ENCODE assay signal across 34 cellular contexts in the genomic region with DNA sequence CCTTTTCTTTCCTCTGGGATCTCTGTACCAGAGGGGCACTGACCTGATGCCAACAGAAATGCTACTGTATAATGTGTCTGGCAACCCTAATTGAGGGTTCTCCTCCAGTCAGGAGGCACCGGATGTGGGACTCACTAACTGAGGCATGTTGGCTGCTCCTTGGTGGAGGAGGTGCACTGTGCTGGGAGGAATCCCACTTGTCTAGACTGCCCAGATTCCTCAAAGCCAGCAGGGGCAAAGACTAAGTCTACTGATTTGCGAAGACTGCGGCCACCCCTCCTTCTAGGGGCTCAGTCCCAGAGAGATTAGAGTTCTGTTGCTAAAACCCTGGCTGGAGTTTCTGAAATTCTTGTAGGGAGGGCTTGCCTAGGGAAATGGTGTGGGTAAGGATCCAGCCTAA.
"Had no signal": no experiment of that assay in that cellular context is flagged by ENCODE, and none has a peak within 500 bp of the region (broad histone marks: within the 10 kb centered on the region; RNA-seq: fewer than 3 reads in every experiment).

No MANE protein-coding gene starts in this region.

- H3K4me3 Mint-ChIP-seq: activated B cell treated with CpG ODN at 0.5 μM for 24 hours; activated CD4-positive, alpha-beta memory T cell treated with anti-CD3 and anti-CD28 coated beads for 36 hours; activated CD4-positive, alpha-beta T cell treated with anti-CD3 and anti-CD28 coated beads, Interleukin-2, amount 10 ng/mL, durations not matched to agents 24 days and 14 days; activated CD8-positive, alpha-beta T cell treated with anti-CD3 and anti-CD28 coated beads for 36 hours; activated naive CD4-positive, alpha-beta T cell treated with anti-CD3 and anti-CD28 coated beads for 36 hours; activated naive CD8-positive, alpha-beta T cell treated with anti-CD3 and anti-CD28 coated beads for 36 hours; activated T-cell treated with anti-CD3 and anti-CD28 coated beads, Interleukin-2, amount 50 U/mL, for 4 hours; activated T-cell treated with anti-CD3 and anti-CD28 coated beads, Interleukin-2, amount 50 U/mL, for 72 hours; activated T-helper 1 cell treated with anti-CD3 and anti-CD28 coated beads, Interleukin-12 subunit alpha, Interleukin-12 subunit beta, Interleukin-2, Interleukin-4 antibody, amounts not matched to agents 30 ng/mL and 10 ng/mL and 1 ng/mL, durations not matched to agents 14 hours and 24 hours and 36 hours; activated T-helper 17 cell treated with anti-CD3 and anti-CD28 coated beads, Interleukin-2, amount 50 U/mL, for 72 hours; T-helper 1 cell treated with Interleukin-12 subunit alpha and Interleukin-12 subunit beta and Interleukin-4 antibody, amounts not matched to agents 30 μg/mL and 1 μg/mL, for 36 hours; T-helper 2 cell treated with Interferon-gamma antibody and Interleukin-4, amounts not matched to agents 5 μg/mL and 100 μg/mL, for 36 hours had no signal

- H3K27ac ChIP-seq: adrenal gland, body of pancreas, brain microvascular endothelial cell, breast epithelium, VCaP had no signal

- H3K27me3 Mint-ChIP-seq: activated B cell treated with CpG ODN at 0.5 μM for 24 hours; activated CD4-positive, alpha-beta memory T cell treated with anti-CD3 and anti-CD28 coated beads for 36 hours; activated CD4-positive, alpha-beta T cell treated with anti-CD3 and anti-CD28 coated beads, Interleukin-2, amount 10 ng/mL, durations not matched to agents 24 days and 14 days; activated CD8-positive, alpha-beta T cell treated with anti-CD3 and anti-CD28 coated beads for 36 hours; activated naive CD8-positive, alpha-beta T cell treated with anti-CD3 and anti-CD28 coated beads for 36 hours; activated T-helper 17 cell treated with anti-CD3 and anti-CD28 coated beads, Interleukin-2, amount 50 U/mL, for 72 hours had no signal

- H3K4me1 Mint-ChIP-seq: activated B cell treated with CpG ODN at 0.5 μM for 24 hours; activated CD4-positive, alpha-beta T cell treated with anti-CD3 and anti-CD28 coated beads, Interleukin-2, amount 10 ng/mL, durations not matched to agents 24 days and 14 days; activated naive CD8-positive, alpha-beta T cell treated with anti-CD3 and anti-CD28 coated beads for 36 hours; activated T-helper 17 cell treated with anti-CD3 and anti-CD28 coated beads, Interleukin-2, amount 50 U/mL, for 72 hours had no signal

- ATAC-seq: activated CD8-positive, alpha-beta T cell treated with anti-CD3 and anti-CD28 coated beads for 36 hours; activated naive CD4-positive, alpha-beta T cell treated with anti-CD3 and anti-CD28 coated beads, Interleukin-2, amount 50 U/mL, for 72 hours; activated T-cell treated with anti-CD3 and anti-CD28 coated beads, Interleukin-2, amount 50 U/mL, for 4 hours; activated T-cell treated with anti-CD3 and anti-CD28 coated beads, Interleukin-2, amount 50 U/mL, for 72 hours; activated T-helper 17 cell treated with anti-CD3 and anti-CD28 coated beads, Interleukin-2, amount 50 U/mL, for 72 hours; body of pancreas had no signal

- H3K36me3 Mint-ChIP-seq: activated CD4-positive, alpha-beta memory T cell treated with anti-CD3 and anti-CD28 coated beads for 36 hours; activated naive CD8-positive, alpha-beta T cell treated with anti-CD3 and anti-CD28 coated beads for 36 hours had no signal

- H3K27me3 ChIP-seq: adrenal gland, body of pancreas, brain microvascular endothelial cell, breast epithelium had no signal

- H3K4me1 ChIP-seq: adrenal gland, breast epithelium had no signal

- H3K9me3 ChIP-seq: adrenal gland, body of pancreas had no signal

- H3K36me3 ChIP-seq: adrenal gland, brain microvascular endothelial cell, breast epithelium had no signal

- DNase-seq: activated B cell treated with CpG ODN at 0.5 μM for 24 hours; activated CD4-positive, alpha-beta memory T cell treated with anti-CD3 and anti-CD28 coated beads for 36 hours; activated CD4-positive, alpha-beta T cell treated with anti-CD3 and anti-CD28 coated beads for 4 hours; activated CD4-positive, alpha-beta T cell treated with anti-CD3 and anti-CD28 coated beads, Interleukin-2, amount 10 ng/mL, durations not matched to agents 24 days and 14 days; activated CD4-positive, alpha-beta T cell treated with anti-CD3 and anti-CD28 coated beads, Interleukin-2, amount 50 U/mL, for 1 hour; activated CD4-positive, alpha-beta T cell treated with anti-CD3 and anti-CD28 coated beads, Interleukin-2, amount 50 U/mL, for 4 hours; activated CD4-positive, CD25-positive, alpha-beta regulatory T cell treated with anti-CD3 and anti-CD28 coated beads, Interleukin-2, amount 50 U/mL, for 72 hours; activated CD8-positive, alpha-beta memory T cell treated with anti-CD3 and anti-CD28 coated beads, Interleukin-2, amount 50 U/mL, for 4 hours; activated CD8-positive, alpha-beta T cell treated with anti-CD3 and anti-CD28 coated beads for 36 hours; activated effector memory CD4-positive, alpha-beta T cell treated with anti-CD3 and anti-CD28 coated beads, Interleukin-2, amount 50 U/mL, for 16 hours; activated gamma-delta T cell treated with Interleukin-2 at 50 U/mL for 16 hours; activated naive CD4-positive, alpha-beta T cell; activated naive CD4-positive, alpha-beta T cell treated with anti-CD3 and anti-CD28 coated beads for 36 hours; activated naive CD4-positive, alpha-beta T cell treated with anti-CD3 and anti-CD28 coated beads, Interleukin-2, amount 50 U/mL, for 16 hours; activated naive CD8-positive, alpha-beta T cell treated with anti-CD3 and anti-CD28 coated beads for 36 hours; activated T-cell treated with anti-CD3 and anti-CD28 coated beads for 4 hours; activated T-cell treated with anti-CD3 and anti-CD28 coated beads, Interleukin-2, amount 50 U/mL, for 1 hour; activated T-cell treated with anti-CD3 and anti-CD28 coated beads, Interleukin-2, amount 50 U/mL, for 4 hours; activated T-cell treated with anti-CD3 and anti-CD28 coated beads, Interleukin-2, amount 50 U/mL, for 72 hours; adrenal gland; amniotic stem cell; body of pancreas; brain microvascular endothelial cell; central memory CD4-positive, alpha-beta T cell; T-helper 1 cell; T-helper 2 cell; T-helper 9 cell had no signal

- H3K4me3 ChIP-seq: adrenal gland, body of pancreas, breast epithelium had no signal

- H3K27ac Mint-ChIP-seq: activated B cell treated with CpG ODN at 0.5 μM for 24 hours; activated CD4-positive, alpha-beta memory T cell treated with anti-CD3 and anti-CD28 coated beads for 36 hours; activated CD4-positive, alpha-beta T cell treated with anti-CD3 and anti-CD28 coated beads, Interleukin-2, amount 10 ng/mL, durations not matched to agents 24 days and 14 days; activated CD8-positive, alpha-beta T cell treated with anti-CD3 and anti-CD28 coated beads for 36 hours; activated naive CD4-positive, alpha-beta T cell treated with anti-CD3 and anti-CD28 coated beads for 36 hours; activated naive CD4-positive, alpha-beta T cell treated with anti-CD3 and anti-CD28 coated beads, Interleukin-2, amount 50 U/mL, for 72 hours; activated naive CD8-positive, alpha-beta T cell treated with anti-CD3 and anti-CD28 coated beads for 36 hours; activated T-cell treated with anti-CD3 and anti-CD28 coated beads, Interleukin-2, amount 50 U/mL, for 72 hours; activated T-helper 1 cell treated with anti-CD3 and anti-CD28 coated beads, Interleukin-12 subunit alpha, Interleukin-12 subunit beta, Interleukin-2, Interleukin-4 antibody, amounts not matched to agents 30 ng/mL and 10 ng/mL and 1 ng/mL, durations not matched to agents 14 hours and 24 hours and 36 hours; activated T-helper 17 cell treated with anti-CD3 and anti-CD28 coated beads, Interleukin-2, amount 50 U/mL, for 72 hours; T-helper 1 cell treated with Interleukin-12 subunit alpha and Interleukin-12 subunit beta and Interleukin-4 antibody, amounts not matched to agents 30 μg/mL and 1 μg/mL, for 36 hours; T-helper 2 cell treated with Interferon-gamma antibody and Interleukin-4, amounts not matched to agents 5 μg/mL and 100 μg/mL, for 36 hours had no signal
